In the genomic region with DNA sequence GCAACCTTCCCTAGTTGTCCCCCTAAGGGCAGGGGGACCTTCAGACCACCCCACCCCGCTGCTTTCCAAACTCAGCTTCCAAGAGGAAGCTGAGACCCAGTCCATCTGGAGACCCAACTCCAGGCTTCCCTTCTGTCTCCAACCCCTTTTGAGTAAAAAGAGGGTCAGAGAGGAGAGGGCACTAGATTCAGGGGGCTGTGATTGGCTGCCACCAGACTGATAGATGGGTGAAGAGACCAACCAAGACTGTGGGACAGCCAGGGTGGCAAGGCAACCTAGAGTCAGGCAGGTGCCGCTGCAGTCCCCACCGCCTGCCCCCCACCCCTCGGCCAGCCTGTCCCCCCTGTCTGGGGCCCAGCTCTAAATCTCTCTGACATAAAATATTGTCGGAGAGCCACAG, we compare ENCODE assay signal across 12 cellular contexts.
DNase-seq lines count a peak whose midpoint lies in the region; ATAC-seq, FAIRE-seq and TF ChIP-seq lines count a peak whose summit lies in the region.
"Had no signal": no experiment of that assay in that cellular context is flagged by ENCODE, and none has a peak within 500 bp of the region (broad histone marks: within the 10 kb centered on the region; RNA-seq: fewer than 3 reads in every experiment).

No MANE protein-coding gene starts in this region.

- no peak overlapping the region for H2AFZ ChIP-seq in GM12878 (ENCODE audit: control insufficient read depth, low read depth, low read length)

- DNase-seq in activated CD4-positive, alpha-beta T cell treated with anti-CD3 and anti-CD28 coated beads, Interleukin-2, amount 10 ng/mL, durations not matched to agents 7 days and 5 days: peak; percentile 22
- DNase-seq in activated CD4-positive, alpha-beta T cell treated with anti-CD3 and anti-CD28 coated beads for 1 hour: no peak
- DNase-seq in NCI-H82 (lab: John Stamatoyannopoulos, UW) (peak; percentile 70), GM12878 (ENCODE audit: low read depth, low spot score) (no peak), retina (no peak)
- DNase-seq in stimulated activated effector memory CD8-positive, alpha-beta T cell treated with anti-CD3 and anti-CD28 coated beads, Interleukin-12 subunit alpha, Interleukin-12 subunit beta, amount 100 ng/mL, for 72 hours (ENCODE audit: low spot score in 2 of 2): no peak
- DNase-seq: activated CD4-positive, CD25-positive, alpha-beta regulatory T cell; erythroblast had no signal

- RAD21 ChIA-PET in GM12878 (lab: Charles Lee; ENCODE audit: unreplicated experiment): no interaction called here

- H4K20me1 ChIP-seq in GM12878 (ENCODE audit: control insufficient read depth, insufficient read depth): no peaks in the 10 kb centered on the region

- H3K4me1 Mint-ChIP-seq in activated CD4-positive, alpha-beta T cell treated with anti-CD3 and anti-CD28 coated beads, Interleukin-2, amount 10 ng/mL, durations not matched to agents 7 days and 5 days: peaks cover 32% of the 10 kb centered on the region
- H3K4me1 Mint-ChIP-seq in stimulated activated effector memory CD8-positive, alpha-beta T cell treated with anti-CD3 and anti-CD28 coated beads, Interleukin-12 subunit alpha, Interleukin-12 subunit beta, amount 100 ng/mL, for 72 hours: peaks cover 6% of the 10 kb centered on the region

- SMC1A ChIA-PET in GM12878 (lab: Charles Lee; ENCODE audit: uncharacterized antibody, unreplicated experiment): no interaction called here

- TF ChIP-seq RAD21 in GM12878 (IDR thresholded peaks at IDR 0.05; ENCODE audit: insufficient read depth, low read depth, low read length): no peak

- H3K36me3 Mint-ChIP-seq in activated CD4-positive, alpha-beta T cell treated with anti-CD3 and anti-CD28 coated beads, Interleukin-2, amount 10 ng/mL, durations not matched to agents 7 days and 5 days (ENCODE audit: low read depth): no peaks in the 10 kb centered on the region
- H3K36me3 Mint-ChIP-seq in stimulated activated effector memory CD8-positive, alpha-beta T cell treated with anti-CD3 and anti-CD28 coated beads, Interleukin-12 subunit alpha, Interleukin-12 subunit beta, amount 100 ng/mL, for 72 hours: no peaks in the 10 kb centered on the region

- POLR2A ChIA-PET in activated CD4-positive, alpha-beta T cell treated with anti-CD3 and anti-CD28 coated beads, Interleukin-2, amount 10 ng/mL, durations not matched to agents 7 days and 5 days (lab: Charles Lee): no interaction called here
- POLR2A ChIA-PET in GM12878 (lab: Charles Lee): no interaction called here

- H3K27me3 ChIP-seq in GM12878 (replicated peaks in 1 of 2; ENCODE audit: control insufficient read depth in 2 of 2, insufficient read depth in 2 of 2, low read length in 1 of 2): peaks cover 0 to 3% of the 10 kb centered on the region in 2 experiments; a peak in 3 of 4 replicates

- H3K36me3 ChIP-seq in GM12878 (ENCODE audit: control insufficient read depth in 2 of 2, insufficient read depth in 2 of 2, low read length in 1 of 2): no peaks in the 10 kb centered on the region
- H3K36me3 ChIP-seq: thoracic aorta had no signal

- no peaks in the 10 kb centered on the region for H3K4me1 ChIP-seq in GM12878 (ENCODE audit: control insufficient read depth, insufficient read depth, low read length)

- no peak overlapping the region for H3K9ac ChIP-seq in GM12878 (ENCODE audit: control insufficient read depth, insufficient read depth, low read length)

- no peaks in the 10 kb centered on the region for H3K79me2 ChIP-seq in GM12878 (ENCODE audit: control insufficient read depth, insufficient read depth, low read length)

- FAIRE-seq in GM12878 (lab: Jason Lieb, UNC): no peak

- H3K4me2 ChIP-seq in GM12878 (ENCODE audit: control insufficient read depth, insufficient read depth): no peak overlapping the region

- BruUV-seq in GM12878 (replicated peaks; lab: Mats Ljungman, UMichigan): no TSS peak

- no peak for TF ChIP-seq EP300 in GM12878 (IDR thresholded peaks at IDR 0.05; ENCODE audit: borderline replicate concordance in 1 of 2, control insufficient read depth in 1 of 2, low read depth in 2 of 2, low read length in 2 of 2)

- H3K4me3 ChIP-seq in GM12878: no peak overlapping the region
- H3K4me3 ChIP-seq: thoracic aorta had no signal

- CTCF ChIA-PET in activated CD4-positive, alpha-beta T cell treated with anti-CD3 and anti-CD28 coated beads, Interleukin-2, amount 10 ng/mL, durations not matched to agents 7 days and 5 days (lab: Charles Lee): no interaction called here
- CTCF ChIA-PET in GM12878 (lab: Yijun Ruan, JAX): interaction anchor here (1.0 kb wide), 1 partner anchor 11 kb away, joined by 3 read pairs; no protein-coding TSS in a partner anchor

- H3K4me3 Mint-ChIP-seq in activated CD4-positive, alpha-beta T cell treated with anti-CD3 and anti-CD28 coated beads, Interleukin-2, amount 10 ng/mL, durations not matched to agents 7 days and 5 days: peak overlapping the region; percentile 73
- peak overlapping the region; percentile 16 for H3K4me3 Mint-ChIP-seq in stimulated activated effector memory CD8-positive, alpha-beta T cell treated with anti-CD3 and anti-CD28 coated beads, Interleukin-12 subunit alpha, Interleukin-12 subunit beta, amount 100 ng/mL, for 72 hours
- H3K4me3 Mint-ChIP-seq: brain had no signal

- peaks cover 2% of the 10 kb centered on the region for H3K9me3 Mint-ChIP-seq in activated CD4-positive, alpha-beta T cell treated with anti-CD3 and anti-CD28 coated beads, Interleukin-2, amount 10 ng/mL, durations not matched to agents 7 days and 5 days
- peaks cover 3% of the 10 kb centered on the region for H3K9me3 Mint-ChIP-seq in stimulated activated effector memory CD8-positive, alpha-beta T cell treated with anti-CD3 and anti-CD28 coated beads, Interleukin-12 subunit alpha, Interleukin-12 subunit beta, amount 100 ng/mL, for 72 hours

- no peak for TF ChIP-seq POLR2A in GM12878 (IDR thresholded peaks at IDR 0.05; ENCODE audit: low read depth, low read length)

- WGBS in GM12878 (ENCODE audit: insufficient coverage, insufficient replicate concordance, low lambda C conversion rate, missing lambda C conversion rate): 17% methylated on average over 5 of the region's 5 CpGs

- no peak for TF ChIP-seq CTCF in GM12878 (IDR thresholded peaks at IDR 0.05 in 2 of 3, conservative IDR thresholded peaks at IDR 0.05 in 1 of 3; ENCODE audit: control insufficient read depth in 2 of 3, extremely low read depth in 1 of 3, insufficient read depth in 1 of 3, low read depth in 3 of 3, low read length in 3 of 3)

- H3K9me3 ChIP-seq in GM12878 (replicated peaks; ENCODE audit: control insufficient read depth, insufficient read depth, low read length): no peaks in the 10 kb centered on the region
- H3K9me3 ChIP-seq: thoracic aorta had no signal

- in situ Hi-C loops in GM12878 (cut with MboI): no loop called here

- peak overlapping the region; percentile 79 for H3K27ac Mint-ChIP-seq in activated CD4-positive, alpha-beta T cell treated with anti-CD3 and anti-CD28 coated beads, Interleukin-2, amount 10 ng/mL, durations not matched to agents 7 days and 5 days
- H3K27ac Mint-ChIP-seq in stimulated activated effector memory CD8-positive, alpha-beta T cell treated with anti-CD3 and anti-CD28 coated beads, Interleukin-12 subunit alpha, Interleukin-12 subunit beta, amount 100 ng/mL, for 72 hours: no peak overlapping the region

- ATAC-seq in GM12878: peak; percentile 53; the same call in 2 of the 3 replicates
- ATAC-seq in stimulated activated effector memory CD8-positive, alpha-beta T cell treated with anti-CD3 and anti-CD28 coated beads, Interleukin-12 subunit alpha, Interleukin-12 subunit beta, amount 100 ng/mL, for 72 hours: no peak
- ATAC-seq in GM18502 (IDR thresholded peaks at IDR 0.05; ENCODE audit: poor library complexity, unreplicated experiment): no peak
- ATAC-seq in HG02759 (IDR thresholded peaks at IDR 0.05; ENCODE audit: unreplicated experiment): no peak

- intact Hi-C loops in GM12878 (cut with micrococcal nuclease; ENCODE audit: unreplicated experiment): no loop called here

- no peak overlapping the region for H3K27ac ChIP-seq in GM12878 (ENCODE audit: control insufficient read depth, insufficient read depth)
- H3K27ac ChIP-seq: thoracic aorta had no signal

- H3K27me3 Mint-ChIP-seq in activated CD4-positive, alpha-beta T cell treated with anti-CD3 and anti-CD28 coated beads, Interleukin-2, amount 10 ng/mL, durations not matched to agents 7 days and 5 days: peaks cover 3% of the 10 kb centered on the region

TF ChIP-seq in GM12878, 131 proteins besides CTCF, POLR2A, EP300 and RAD21 (continues in another document):
- TF ChIP-seq USF2 (IDR thresholded peaks at IDR 0.05; ENCODE audit: borderline replicate concordance, low read depth, low read length) (no peak), CBFB (IDR thresholded peaks at IDR 0.05; ENCODE audit: low read depth) (no peak), PKNOX1 (IDR thresholded peaks at IDR 0.05) (peak; percentile 93)
- TF ChIP-seq, protein P1, sequence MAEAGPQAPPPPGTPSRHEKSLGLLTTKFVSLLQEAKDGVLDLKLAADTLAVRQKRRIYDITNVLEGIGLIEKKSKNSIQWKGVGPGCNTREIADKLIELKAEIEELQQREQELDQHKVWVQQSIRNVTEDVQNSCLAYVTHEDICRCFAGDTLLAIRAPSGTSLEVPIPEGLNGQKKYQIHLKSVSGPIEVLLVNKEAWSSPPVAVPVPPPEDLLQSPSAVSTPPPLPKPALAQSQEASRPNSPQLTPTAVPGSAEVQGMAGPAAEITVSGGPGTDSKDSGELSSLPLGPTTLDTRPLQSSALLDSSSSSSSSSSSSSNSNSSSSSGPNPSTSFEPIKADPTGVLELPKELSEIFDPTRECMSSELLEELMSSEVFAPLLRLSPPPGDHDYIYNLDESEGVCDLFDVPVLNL (IDR thresholded peaks at IDR 0.05; ENCODE audit: low read depth, low read length): no peak

Comparison
In these comparisons a context has a peak if more than half of its experiments do, and no peak if none do; other contexts are left out.
1. DNase-seq: peak in activated CD4-positive, alpha-beta T cell treated with anti-CD3 and anti-CD28 coated beads, Interleukin-2, amount 10 ng/mL, durations not matched to agents 7 days and 5 days (single experiment) and NCI-H82 (single experiment); none in activated CD4-positive, alpha-beta T cell treated with anti-CD3 and anti-CD28 coated beads for 1 hour (single experiment), GM12878 (single experiment), stimulated activated effector memory CD8-positive, alpha-beta T cell treated with anti-CD3 and anti-CD28 coated beads, Interleukin-12 subunit alpha, Interleukin-12 subunit beta, amount 100 ng/mL, for 72 hours (0 of 2) and retina (single experiment).